Comparison of ENCODE assay signal across 1 cellular context in genomic region chr1:212242288-212242984, GRCh38.
TF ChIP-seq lines count a peak whose summit lies in the region.

No MANE protein-coding gene starts in this region.

TF ChIP-seq in HepG2, 621 proteins besides CTCF, POLR2A, EP300 and RAD21 (continued from another document and continues in another):
- TF ChIP-seq ZNF800 (CRISPR knock-in tag; IDR thresholded peaks at IDR 0.05) = no peak
- no peak for TF ChIP-seq HOXA7 (CRISPR knock-in tag; IDR thresholded peaks at IDR 0.05)
- peak; percentile 35; the same call in 1 of the 2 replicates for TF ChIP-seq SP5 (CRISPR knock-in tag; IDR thresholded peaks at IDR 0.05; ENCODE audit: borderline replicate concordance, low read depth)
- TF ChIP-seq MXI1 (IDR thresholded peaks at IDR 0.05; ENCODE audit: borderline replicate concordance, low read depth, low read length) = no peak
- peak; percentile 44; the same call in 1 of the 2 replicates for TF ChIP-seq ZBTB7B (CRISPR knock-in tag; IDR thresholded peaks at IDR 0.05)
- TF ChIP-seq ZNF407 (CRISPR knock-in tag; IDR thresholded peaks at IDR 0.05; ENCODE audit: not compliant biosample characterization) = no peak
- no peak for TF ChIP-seq ZBTB3 (CRISPR knock-in tag; IDR thresholded peaks at IDR 0.05; ENCODE audit: borderline replicate concordance, low read depth)
- TF ChIP-seq NFIB (CRISPR knock-in tag; IDR thresholded peaks at IDR 0.05; ENCODE audit: borderline replicate concordance) = no peak
- TF ChIP-seq CHCHD3 (CRISPR knock-in tag; IDR thresholded peaks at IDR 0.05) = no peak
- no peak for TF ChIP-seq HHEX (CRISPR knock-in tag; IDR thresholded peaks at IDR 0.05)
- no peak for TF ChIP-seq ZNF7 (CRISPR knock-in tag; IDR thresholded peaks at IDR 0.05)
- TF ChIP-seq ADNP (CRISPR knock-in tag; IDR thresholded peaks at IDR 0.05) = no peak
- TF ChIP-seq ZNF644 (CRISPR knock-in tag; IDR thresholded peaks at IDR 0.05; ENCODE audit: low read depth) = 0 out of 2 replicates have a peak, but pooled peaks have one; percentile 16
- TF ChIP-seq REPIN1 (CRISPR knock-in tag; IDR thresholded peaks at IDR 0.05; ENCODE audit: borderline replicate concordance, low read depth) = no peak
- TF ChIP-seq ZMYM2 (CRISPR knock-in tag; IDR thresholded peaks at IDR 0.05) = no peak
- TF ChIP-seq IKZF4 (CRISPR knock-in tag; IDR thresholded peaks at IDR 0.05; ENCODE audit: borderline replicate concordance, low read depth, not compliant biosample characterization) = no peak
- no peak for TF ChIP-seq THAP7 (CRISPR knock-in tag; IDR thresholded peaks at IDR 0.05)
- TF ChIP-seq ZNF816 (CRISPR knock-in tag; IDR thresholded peaks at IDR 0.05; ENCODE audit: borderline replicate concordance) = no peak
- no peak for TF ChIP-seq HOXA9 (CRISPR knock-in tag; IDR thresholded peaks at IDR 0.05; ENCODE audit: borderline replicate concordance)
- no peak for TF ChIP-seq IKZF1 (IDR thresholded peaks at IDR 0.05)
- TF ChIP-seq BCLAF1 (IDR thresholded peaks at IDR 0.05) = no peak
- no peak for TF ChIP-seq RERE (CRISPR knock-in tag; IDR thresholded peaks at IDR 0.05; ENCODE audit: low read depth)
- TF ChIP-seq ZFX (CRISPR knock-in tag; IDR thresholded peaks at IDR 0.05; ENCODE audit: low read depth) = 0 out of 2 replicates have a peak, but pooled peaks have one; percentile 31
- TF ChIP-seq GPBP1L1 (CRISPR knock-in tag; IDR thresholded peaks at IDR 0.05) = no peak
- TF ChIP-seq ZNF224 (CRISPR knock-in tag; IDR thresholded peaks at IDR 0.05) = peak; percentile 46; the same call in 1 of the 2 replicates
- peak; percentile 86; the same call in 1 of the 2 replicates for TF ChIP-seq SOX5 (CRISPR knock-in tag; IDR thresholded peaks at IDR 0.05; ENCODE audit: borderline replicate concordance)
- no peak for TF ChIP-seq SMYD3 (CRISPR knock-in tag; IDR thresholded peaks at IDR 0.05)
- peak; percentile 43; the same call in 1 of the 2 replicates for TF ChIP-seq HIC2 (CRISPR knock-in tag; IDR thresholded peaks at IDR 0.05; ENCODE audit: low read depth)
- no peak for TF ChIP-seq ZNF557 (CRISPR knock-in tag; IDR thresholded peaks at IDR 0.05)
- TF ChIP-seq PPARG (CRISPR knock-in tag; conservative IDR thresholded peaks at IDR 0.05) = no peak
- TF ChIP-seq ZNF776 (CRISPR knock-in tag; IDR thresholded peaks at IDR 0.05) = no peak
- TF ChIP-seq MED13 (CRISPR knock-in tag; IDR thresholded peaks at IDR 0.05) = no peak
- no peak for TF ChIP-seq ZNF619 (CRISPR knock-in tag; IDR thresholded peaks at IDR 0.05)
- TF ChIP-seq MATR3 (CRISPR knock-in tag; IDR thresholded peaks at IDR 0.05) = no peak
- TF ChIP-seq MLLT10 (CRISPR knock-in tag; IDR thresholded peaks at IDR 0.05) = no peak
- no peak for TF ChIP-seq KDM5B (CRISPR knock-in tag; IDR thresholded peaks at IDR 0.05; ENCODE audit: borderline replicate concordance)
- TF ChIP-seq NFE2L2 (IDR thresholded peaks at IDR 0.05; ENCODE audit: low read length) = no peak
